1 cellular context compared by ENCODE assay signal in the genomic region with DNA sequence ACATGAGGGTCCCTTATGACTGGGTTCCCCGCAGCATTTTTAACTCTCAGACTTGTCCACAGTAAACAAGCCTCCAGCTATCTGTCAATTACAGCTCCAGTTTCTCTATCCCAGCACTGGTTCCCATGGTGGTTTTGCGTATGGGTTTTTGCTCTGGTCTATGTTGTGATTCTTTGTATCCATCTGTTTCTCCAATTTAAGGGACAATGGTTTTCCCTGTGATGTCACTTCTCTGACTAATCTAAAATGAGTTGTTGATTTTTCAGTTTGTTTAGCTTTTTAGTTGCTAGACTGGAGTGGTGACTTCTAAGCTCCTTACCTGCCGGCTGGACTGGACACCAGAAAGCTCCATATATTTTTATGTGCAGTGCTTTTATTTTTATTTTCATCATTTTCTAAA.
TF ChIP-seq lines count a peak whose summit lies in the region.

No MANE protein-coding gene starts in this region.

TF ChIP-seq in IMR-90, 13 proteins besides CTCF, POLR2A, EP300 and RAD21 (continued from another document):
- TF ChIP-seq, protein P1, sequence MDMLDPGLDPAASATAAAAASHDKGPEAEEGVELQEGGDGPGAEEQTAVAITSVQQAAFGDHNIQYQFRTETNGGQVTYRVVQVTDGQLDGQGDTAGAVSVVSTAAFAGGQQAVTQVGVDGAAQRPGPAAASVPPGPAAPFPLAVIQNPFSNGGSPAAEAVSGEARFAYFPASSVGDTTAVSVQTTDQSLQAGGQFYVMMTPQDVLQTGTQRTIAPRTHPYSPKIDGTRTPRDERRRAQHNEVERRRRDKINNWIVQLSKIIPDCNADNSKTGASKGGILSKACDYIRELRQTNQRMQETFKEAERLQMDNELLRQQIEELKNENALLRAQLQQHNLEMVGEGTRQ (IDR thresholded peaks at IDR 0.05; ENCODE audit: low read depth, low read length): no peak
- no peak for TF ChIP-seq CEBPB (IDR thresholded peaks at IDR 0.05; ENCODE audit: low read depth, low read length)
